In genomic region chr16:1732071-1732470, GRCh38 we compare ENCODE assay signal across 25 cellular contexts.
"Had no signal": no experiment of that assay in that cellular context is flagged by ENCODE, and none has a peak within 500 bp of the region (broad histone marks: within the 10 kb centered on the region; RNA-seq: fewer than 3 reads in every experiment).

No MANE protein-coding gene starts in this region.

- H3K27me3 ChIP-seq: adrenal gland, Peyer's patch had no signal

- ATAC-seq: activated CD8-positive, alpha-beta memory T cell treated with anti-CD3 and anti-CD28 coated beads, Interleukin-2, amount 10 ng/mL, durations not matched to agents 7 days and 5 days; activated T-helper 17 cell treated with anti-CD3 and anti-CD28 coated beads, Interleukin-2, amount 50 U/mL, for 72 hours; T-helper 17 cell; WTC11 had no signal

- H3K27ac Mint-ChIP-seq: activated CD4-positive, alpha-beta T cell treated with anti-CD3 and anti-CD28 coated beads, Interleukin-2, amount 10 ng/mL, durations not matched to agents 24 days and 14 days; activated CD8-positive, alpha-beta memory T cell treated with anti-CD3 and anti-CD28 coated beads, Interleukin-2, amount 10 ng/mL, durations not matched to agents 7 days and 5 days; activated naive CD4-positive, alpha-beta T cell treated with anti-CD3 and anti-CD28 coated beads, Interleukin-2, amount 10 ng/mL, durations not matched to agents 7 days and 5 days; activated naive CD8-positive, alpha-beta T cell treated with anti-CD3 and anti-CD28 coated beads, Interleukin-2, amount 10 ng/mL, durations not matched to agents 7 days and 5 days; activated T-helper 17 cell treated with anti-CD3 and anti-CD28 coated beads, Interleukin-2, amount 50 U/mL, for 72 hours; T-helper 17 cell; WTC11 had no signal

- H3K27me3 Mint-ChIP-seq: activated CD4-positive, alpha-beta T cell treated with anti-CD3 and anti-CD28 coated beads, Interleukin-2, amount 10 ng/mL, durations not matched to agents 24 days and 14 days; activated CD8-positive, alpha-beta memory T cell treated with anti-CD3 and anti-CD28 coated beads, Interleukin-2, amount 10 ng/mL, durations not matched to agents 7 days and 5 days; activated naive CD4-positive, alpha-beta T cell treated with anti-CD3 and anti-CD28 coated beads, Interleukin-2, amount 10 ng/mL, durations not matched to agents 7 days and 5 days; activated naive CD8-positive, alpha-beta T cell treated with anti-CD3 and anti-CD28 coated beads, Interleukin-2, amount 10 ng/mL, durations not matched to agents 7 days and 5 days; activated T-helper 17 cell treated with anti-CD3 and anti-CD28 coated beads, Interleukin-2, amount 50 U/mL, for 72 hours; T-helper 17 cell had no signal

- H3K9me3 ChIP-seq: adrenal gland, Peyer's patch had no signal

- H3K4me1 Mint-ChIP-seq: activated CD8-positive, alpha-beta memory T cell treated with anti-CD3 and anti-CD28 coated beads, Interleukin-2, amount 10 ng/mL, durations not matched to agents 7 days and 5 days; activated naive CD4-positive, alpha-beta T cell treated with anti-CD3 and anti-CD28 coated beads, Interleukin-2, amount 10 ng/mL, durations not matched to agents 7 days and 5 days; WTC11 had no signal

- H3K9me3 Mint-ChIP-seq: activated CD4-positive, alpha-beta T cell treated with anti-CD3 and anti-CD28 coated beads, Interleukin-2, amount 10 ng/mL, durations not matched to agents 24 days and 14 days; activated naive CD4-positive, alpha-beta T cell treated with anti-CD3 and anti-CD28 coated beads, Interleukin-2, amount 10 ng/mL, durations not matched to agents 7 days and 5 days; activated naive CD8-positive, alpha-beta T cell treated with anti-CD3 and anti-CD28 coated beads, Interleukin-2, amount 10 ng/mL, durations not matched to agents 7 days and 5 days; activated T-helper 17 cell treated with anti-CD3 and anti-CD28 coated beads, Interleukin-2, amount 50 U/mL, for 72 hours; WTC11 had no signal

- H3K4me3 Mint-ChIP-seq: activated CD4-positive, alpha-beta T cell treated with anti-CD3 and anti-CD28 coated beads, Interleukin-2, amount 10 ng/mL, durations not matched to agents 24 days and 14 days; activated CD8-positive, alpha-beta memory T cell treated with anti-CD3 and anti-CD28 coated beads, Interleukin-2, amount 10 ng/mL, durations not matched to agents 7 days and 5 days; activated naive CD4-positive, alpha-beta T cell treated with anti-CD3 and anti-CD28 coated beads, Interleukin-2, amount 10 ng/mL, durations not matched to agents 7 days and 5 days; activated naive CD8-positive, alpha-beta T cell treated with anti-CD3 and anti-CD28 coated beads, Interleukin-2, amount 10 ng/mL, durations not matched to agents 7 days and 5 days; activated T-helper 17 cell treated with anti-CD3 and anti-CD28 coated beads, Interleukin-2, amount 50 U/mL, for 72 hours; T-helper 17 cell; WTC11 had no signal

- H3K27ac ChIP-seq: Peyer's patch had no signal

- DNase-seq: activated CD4-positive, alpha-beta T cell treated with anti-CD3 and anti-CD28 coated beads, Interleukin-2, amount 10 ng/mL, durations not matched to agents 24 days and 14 days; activated CD4-positive, alpha-beta T cell treated with anti-CD3 and anti-CD28 coated beads, Interleukin-2, amount 50 U/mL, for 48 hours; activated CD4-positive, CD25-positive, alpha-beta regulatory T cell treated with anti-CD3 and anti-CD28 coated beads, Interleukin-2, amount 50 U/mL, for 72 hours; activated CD8-positive, alpha-beta memory T cell treated with anti-CD3 and anti-CD28 coated beads, Interleukin-2, amount 10 ng/mL, durations not matched to agents 7 days and 5 days; activated gamma-delta T cell; activated naive CD4-positive, alpha-beta T cell treated with anti-CD3 and anti-CD28 coated beads, Interleukin-2, amount 10 ng/mL, durations not matched to agents 7 days and 5 days; activated naive CD8-positive, alpha-beta T cell treated with anti-CD3 and anti-CD28 coated beads, Interleukin-2, amount 10 ng/mL, durations not matched to agents 7 days and 5 days; activated T-cell treated with anti-CD3 and anti-CD28 coated beads, Interleukin-2, amount 50 U/mL, for 48 hours; adrenal gland; MM.1S; NCI-H1105; NCI-H1436; NCI-H1694 treated with DMSO at 0.1 percent for 48 hours; NCI-H2029 treated with DMSO at 0.1 percent for 48 hours; NCI-H345; NCI-H510A treated with DMSO at 0.1 percent for 48 hours; NCI-H69; NK-92 treated with Interleukin-12 subunit alpha and Interleukin-12 subunit beta, amount 100 ng/mL, for 24 hours; OCI-M1; Peyer's patch; SHP77 treated with DMSO at 0.1 percent for 48 hours; T-helper 17 cell; T-helper 9 cell had no signal

- H3K4me3 ChIP-seq: adrenal gland, Peyer's patch had no signal

- H3K4me1 ChIP-seq: adrenal gland, Peyer's patch had no signal
